ENCODE assay signal across 17 cellular contexts in the genomic region with DNA sequence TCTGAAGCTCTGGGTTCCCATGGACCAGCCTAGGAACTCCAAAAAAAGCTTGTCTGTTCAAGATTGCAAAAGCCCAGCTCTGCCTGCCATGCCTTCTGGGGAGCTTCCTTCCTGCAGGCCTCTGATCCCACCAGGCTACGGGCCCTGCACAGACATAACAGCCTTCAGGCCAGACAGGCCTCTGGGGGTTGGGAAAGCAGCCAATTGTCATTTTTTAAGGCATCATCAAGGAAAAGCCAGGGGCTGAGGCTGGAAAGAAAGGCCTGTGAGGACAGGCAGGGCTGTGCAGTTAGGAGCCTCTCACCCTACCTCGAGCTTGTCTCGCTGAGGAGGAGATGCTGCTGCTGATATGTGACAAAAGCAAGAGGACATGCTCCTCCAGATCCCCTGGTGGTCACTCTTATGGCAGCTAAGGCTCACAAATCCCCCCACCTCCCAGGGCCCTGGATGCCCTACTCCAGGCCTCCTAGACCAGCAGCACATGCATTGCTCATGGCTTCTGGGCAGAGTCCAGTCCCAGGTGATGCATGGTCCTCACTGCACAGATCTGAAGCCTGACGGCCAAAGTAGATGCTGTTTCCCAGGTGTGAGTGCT. TPM values are rescaled to one million over a fixed set of nuclear protein-coding genes. Genes with fewer than 3 reads are reported as not detected.
A peak's percentile ranks its signal among the peaks of the same experiment; 100 is the strongest.
DNase-seq lines count a peak whose midpoint lies in the region; TF ChIP-seq lines count a peak whose summit lies in the region.
"Had no signal": no experiment of that assay in that cellular context is flagged by ENCODE, and none has a peak within 500 bp of the region (broad histone marks: within the 10 kb centered on the region; RNA-seq: fewer than 3 reads in every experiment).

No MANE protein-coding gene starts in this region.

- H3K4me3 Mint-ChIP-seq in activated CD4-positive, alpha-beta T cell treated with anti-CD3 and anti-CD28 coated beads, Interleukin-2, amount 10 ng/mL, durations not matched to agents 7 days and 5 days, result no peak overlapping the region
- H3K4me3 Mint-ChIP-seq in activated T-helper 1 cell treated with anti-CD3 and anti-CD28 coated beads, Interleukin-12 subunit alpha, Interleukin-12 subunit beta, Interleukin-2, Interleukin-4 antibody, amounts not matched to agents 30 ng/mL and 10 ng/mL and 1 ng/mL, durations not matched to agents 14 hours and 24 hours and 36 hours, result no peak overlapping the region
- H3K4me3 Mint-ChIP-seq: T-helper 1 cell treated with Interleukin-12 subunit alpha and Interleukin-12 subunit beta and Interleukin-4 antibody, amounts not matched to agents 30 μg/mL and 1 μg/mL, for 36 hours had no signal

- CTCF ChIA-PET in activated CD4-positive, alpha-beta T cell treated with anti-CD3 and anti-CD28 coated beads, Interleukin-2, amount 10 ng/mL, durations not matched to agents 7 days and 5 days (lab: Charles Lee), result interaction anchor here (0.6 to 1.0 kb wide), 2 partner anchors 9 to 19 kb away, joined by 4 to 5 read pairs; no protein-coding TSS in a partner anchor
- CTCF ChIA-PET in RWPE1 (lab: Yijun Ruan, JAX), result no interaction called here

- peaks cover 29% of the 10 kb centered on the region for H3K36me3 Mint-ChIP-seq in activated CD4-positive, alpha-beta T cell treated with anti-CD3 and anti-CD28 coated beads, Interleukin-2, amount 10 ng/mL, durations not matched to agents 7 days and 5 days (ENCODE audit: low read depth)
- H3K36me3 Mint-ChIP-seq in activated T-helper 1 cell treated with anti-CD3 and anti-CD28 coated beads, Interleukin-12 subunit alpha, Interleukin-12 subunit beta, Interleukin-2, Interleukin-4 antibody, amounts not matched to agents 30 ng/mL and 10 ng/mL and 1 ng/mL, durations not matched to agents 14 hours and 24 hours and 36 hours (ENCODE audit: low read depth), result peaks cover 4% of the 10 kb centered on the region

- H3K4me1 ChIP-seq in smooth muscle cell (ENCODE audit: low read depth), result no peaks in the 10 kb centered on the region
- H3K4me1 ChIP-seq: A549 had no signal

- H2AFZ ChIP-seq in smooth muscle cell (ENCODE audit: low read depth), result peak overlapping the region; percentile 65

- TF ChIP-seq POLR2A in NB4 (IDR thresholded peaks at IDR 0.05; ENCODE audit: extremely low read depth, insufficient read length), result no peak

- H3K4me2 ChIP-seq in smooth muscle cell, result no peak overlapping the region
- H3K4me2 ChIP-seq: A549 had no signal

- WGBS in smooth muscle cell (ENCODE audit: low lambda C conversion rate), result 50% methylated on average over 4 of the region's 4 CpGs

- no peak overlapping the region for H3K9ac ChIP-seq in smooth muscle cell (ENCODE audit: low read depth)

- intact Hi-C loops in activated T-helper 1 cell treated with anti-CD3 and anti-CD28 coated beads, Interleukin-12 subunit alpha, Interleukin-12 subunit beta, Interleukin-2, Interleukin-4 antibody, amounts not matched to agents 30 ng/mL and 10 ng/mL and 1 ng/mL, durations not matched to agents 14 hours and 24 hours and 36 hours (cut with micrococcal nuclease), result no loop called here

- H3F3A ChIP-seq in smooth muscle cell (ENCODE audit: low read depth), result no peaks in the 10 kb centered on the region

- H3K27ac ChIP-seq in smooth muscle cell (ENCODE audit: low read depth) (no peak overlapping the region), RWPE1 (no peak overlapping the region)
- H3K27ac ChIP-seq: A549, esophagus muscularis mucosa, transverse colon had no signal

- H3K4me1 Mint-ChIP-seq in activated CD4-positive, alpha-beta T cell treated with anti-CD3 and anti-CD28 coated beads, Interleukin-2, amount 10 ng/mL, durations not matched to agents 7 days and 5 days, result peaks cover 64% of the 10 kb centered on the region
- peaks cover 39% of the 10 kb centered on the region for H3K4me1 Mint-ChIP-seq in activated T-helper 1 cell treated with anti-CD3 and anti-CD28 coated beads, Interleukin-12 subunit alpha, Interleukin-12 subunit beta, Interleukin-2, Interleukin-4 antibody, amounts not matched to agents 30 ng/mL and 10 ng/mL and 1 ng/mL, durations not matched to agents 14 hours and 24 hours and 36 hours (ENCODE audit: low read depth)

- POLR2A ChIA-PET in activated CD4-positive, alpha-beta T cell treated with anti-CD3 and anti-CD28 coated beads, Interleukin-2, amount 10 ng/mL, durations not matched to agents 7 days and 5 days (lab: Charles Lee), result no interaction called here
- POLR2A ChIA-PET in RWPE1 (lab: Yijun Ruan, JAX; ENCODE audit: low non-redundant PET), result no interaction called here

- peaks cover 3% of the 10 kb centered on the region for H3K27me3 Mint-ChIP-seq in activated CD4-positive, alpha-beta T cell treated with anti-CD3 and anti-CD28 coated beads, Interleukin-2, amount 10 ng/mL, durations not matched to agents 7 days and 5 days
- H3K27me3 Mint-ChIP-seq in activated T-helper 1 cell treated with anti-CD3 and anti-CD28 coated beads, Interleukin-12 subunit alpha, Interleukin-12 subunit beta, Interleukin-2, Interleukin-4 antibody, amounts not matched to agents 30 ng/mL and 10 ng/mL and 1 ng/mL, durations not matched to agents 14 hours and 24 hours and 36 hours (ENCODE audit: insufficient read depth), result peaks cover 5% of the 10 kb centered on the region

- H3K36me3 ChIP-seq in smooth muscle cell (ENCODE audit: low read depth), result no peaks in the 10 kb centered on the region
- H3K36me3 ChIP-seq: transverse colon had no signal

- no peak overlapping the region for H3K4me3 ChIP-seq in NB4 (ENCODE audit: low read depth, low read length)
- no peak overlapping the region for H3K4me3 ChIP-seq in fibroblast of pulmonary artery (replicated peaks; ENCODE audit: low read depth, low read length)
- H3K4me3 ChIP-seq in smooth muscle cell, result no peak overlapping the region
- H3K4me3 ChIP-seq: A549, esophagus muscularis mucosa, transverse colon had no signal

- no peaks in the 10 kb centered on the region for H4K20me1 ChIP-seq in smooth muscle cell (ENCODE audit: low read depth)

- H3K9me3 ChIP-seq in smooth muscle cell (replicated peaks; ENCODE audit: low read depth), result no peaks in the 10 kb centered on the region
- H3K9me3 ChIP-seq: A549, esophagus muscularis mucosa, transverse colon had no signal

- no peaks in the 10 kb centered on the region for H3K79me2 ChIP-seq in smooth muscle cell (ENCODE audit: low read depth)

- H3K27me3 ChIP-seq in smooth muscle cell (ENCODE audit: low read depth), result no peaks in the 10 kb centered on the region
- H3K27me3 ChIP-seq: esophagus muscularis mucosa, transverse colon had no signal

- DNase-seq in activated CD4-positive, alpha-beta T cell treated with anti-CD3 and anti-CD28 coated beads, Interleukin-2, amount 10 ng/mL, durations not matched to agents 7 days and 5 days, result no peak
- DNase-seq in activated CD4-positive, alpha-beta T cell treated with anti-CD3 and anti-CD28 coated beads for 48 hours, result no peak
- DNase-seq in NB4 (ENCODE audit: low read depth) (peak; percentile 27), fibroblast of pulmonary artery (ENCODE audit: low read depth) (peak; percentile 46), smooth muscle cell (lab: John Stamatoyannopoulos, UW; ENCODE audit: unreplicated experiment) (peak; percentile 10), RWPE1 (ENCODE audit: low spot score) (no peak), mucosa of gallbladder (ENCODE audit: low spot score) (no peak)
- DNase-seq in activated T-helper 1 cell treated with anti-CD3 and anti-CD28 coated beads, Interleukin-12 subunit alpha, Interleukin-12 subunit beta, Interleukin-2, Interleukin-4 antibody, amounts not matched to agents 30 ng/mL and 10 ng/mL and 1 ng/mL, durations not matched to agents 14 hours and 24 hours and 36 hours (ENCODE audit: low spot score), result no peak
- DNase-seq: activated gamma-delta T cell treated with Interleukin-2 at 50 U/mL for 16 hours, caudate nucleus, midbrain, NCI-H2171 treated with DMSO at 0.1 percent for 48 hours, transverse colon had no signal

- peak overlapping the region; percentile 11 for H3K27ac Mint-ChIP-seq in activated CD4-positive, alpha-beta T cell treated with anti-CD3 and anti-CD28 coated beads, Interleukin-2, amount 10 ng/mL, durations not matched to agents 7 days and 5 days
- H3K27ac Mint-ChIP-seq in activated T-helper 1 cell treated with anti-CD3 and anti-CD28 coated beads, Interleukin-12 subunit alpha, Interleukin-12 subunit beta, Interleukin-2, Interleukin-4 antibody, amounts not matched to agents 30 ng/mL and 10 ng/mL and 1 ng/mL, durations not matched to agents 14 hours and 24 hours and 36 hours, result no peak overlapping the region
- H3K27ac Mint-ChIP-seq: progenitor cell of endocrine pancreas; T-helper 1 cell treated with Interleukin-12 subunit alpha and Interleukin-12 subunit beta and Interleukin-4 antibody, amounts not matched to agents 30 μg/mL and 1 μg/mL, for 36 hours had no signal

- TF ChIP-seq CTCF in NB4 (IDR thresholded peaks at IDR 0.05; ENCODE audit: low read depth, low read length), result no peak
- TF ChIP-seq CTCF in fibroblast of pulmonary artery (IDR thresholded peaks at IDR 0.05; ENCODE audit: low read length, missing control alignments), result no peak
- TF ChIP-seq CTCF in smooth muscle cell (IDR thresholded peaks at IDR 0.05; ENCODE audit: borderline replicate concordance, insufficient read depth, poor library complexity, severe bottlenecking), result no peak
- TF ChIP-seq CTCF in RWPE1 (conservative IDR thresholded peaks at IDR 0.05; ENCODE audit: low read depth), result no peak

- H3K9me3 Mint-ChIP-seq in activated CD4-positive, alpha-beta T cell treated with anti-CD3 and anti-CD28 coated beads, Interleukin-2, amount 10 ng/mL, durations not matched to agents 7 days and 5 days, result peaks cover 7% of the 10 kb centered on the region
- H3K9me3 Mint-ChIP-seq in activated T-helper 1 cell treated with anti-CD3 and anti-CD28 coated beads, Interleukin-12 subunit alpha, Interleukin-12 subunit beta, Interleukin-2, Interleukin-4 antibody, amounts not matched to agents 30 ng/mL and 10 ng/mL and 1 ng/mL, durations not matched to agents 14 hours and 24 hours and 36 hours, result no peaks in the 10 kb centered on the region
- H3K9me3 Mint-ChIP-seq: T-helper 1 cell treated with Interleukin-12 subunit alpha and Interleukin-12 subunit beta and Interleukin-4 antibody, amounts not matched to agents 30 μg/mL and 1 μg/mL, for 36 hours had no signal

RNA-seq across cellular contexts. Expression of gene TMEM229B, which starts 2.9 kb away (rescaled TPM):
- total RNA-seq in activated CD4-positive, alpha-beta T cell treated with anti-CD3 and anti-CD28 coated beads, Interleukin-2, amount 10 ng/mL, durations not matched to agents 7 days and 5 days, result 10 to 100 TPM; 24.3 to 25.1 TPM
- total RNA-seq in smooth muscle cell (0.22 and 2.0 TPM in 2 replicates), mucosa of gallbladder (33.2 TPM)
- polyA plus RNA-seq in smooth muscle cell, result 0.49 TPM in 1 of 2 replicates, not detected in the other
- 1.7 and 1.8 TPM in 2 replicates for total RNA-seq in activated T-helper 1 cell treated with anti-CD3 and anti-CD28 coated beads, Interleukin-12 subunit alpha, Interleukin-12 subunit beta, Interleukin-2, Interleukin-4 antibody, amounts not matched to agents 30 ng/mL and 10 ng/mL and 1 ng/mL, durations not matched to agents 14 hours and 24 hours and 36 hours

RNA-seq across cellular contexts. Expression of gene PLEKHH1, which starts 47.5 kb away (rescaled TPM):
- total RNA-seq in activated CD4-positive, alpha-beta T cell treated with anti-CD3 and anti-CD28 coated beads, Interleukin-2, amount 10 ng/mL, durations not matched to agents 7 days and 5 days, result under 1 TPM; 0.29 to 0.50 TPM
- total RNA-seq in smooth muscle cell, result 2.6 and 12.1 TPM in 2 replicates
- polyA plus RNA-seq in smooth muscle cell, result 0.88 and 3.8 TPM in 2 replicates
- 0.96 and 2.4 TPM in 2 replicates for total RNA-seq in activated T-helper 1 cell treated with anti-CD3 and anti-CD28 coated beads, Interleukin-12 subunit alpha, Interleukin-12 subunit beta, Interleukin-2, Interleukin-4 antibody, amounts not matched to agents 30 ng/mL and 10 ng/mL and 1 ng/mL, durations not matched to agents 14 hours and 24 hours and 36 hours
- total RNA-seq in mucosa of gallbladder, result 35.6 TPM

Comparison
In these comparisons a context has a peak if more than half of its experiments do, and no peak if none do; other contexts are left out.
1. DNase-seq: peak in NB4 (single experiment), fibroblast of pulmonary artery (single experiment) and smooth muscle cell (single experiment); none in activated CD4-positive, alpha-beta T cell treated with anti-CD3 and anti-CD28 coated beads, Interleukin-2, amount 10 ng/mL, durations not matched to agents 7 days and 5 days (single experiment), activated CD4-positive, alpha-beta T cell treated with anti-CD3 and anti-CD28 coated beads for 48 hours (single experiment), RWPE1 (single experiment), activated T-helper 1 cell treated with anti-CD3 and anti-CD28 coated beads, Interleukin-12 subunit alpha, Interleukin-12 subunit beta, Interleukin-2, Interleukin-4 antibody, amounts not matched to agents 30 ng/mL and 10 ng/mL and 1 ng/mL, durations not matched to agents 14 hours and 24 hours and 36 hours (single experiment) and mucosa of gallbladder (single experiment).